ENCODE assay signal across 8 cellular contexts in the genomic region with DNA sequence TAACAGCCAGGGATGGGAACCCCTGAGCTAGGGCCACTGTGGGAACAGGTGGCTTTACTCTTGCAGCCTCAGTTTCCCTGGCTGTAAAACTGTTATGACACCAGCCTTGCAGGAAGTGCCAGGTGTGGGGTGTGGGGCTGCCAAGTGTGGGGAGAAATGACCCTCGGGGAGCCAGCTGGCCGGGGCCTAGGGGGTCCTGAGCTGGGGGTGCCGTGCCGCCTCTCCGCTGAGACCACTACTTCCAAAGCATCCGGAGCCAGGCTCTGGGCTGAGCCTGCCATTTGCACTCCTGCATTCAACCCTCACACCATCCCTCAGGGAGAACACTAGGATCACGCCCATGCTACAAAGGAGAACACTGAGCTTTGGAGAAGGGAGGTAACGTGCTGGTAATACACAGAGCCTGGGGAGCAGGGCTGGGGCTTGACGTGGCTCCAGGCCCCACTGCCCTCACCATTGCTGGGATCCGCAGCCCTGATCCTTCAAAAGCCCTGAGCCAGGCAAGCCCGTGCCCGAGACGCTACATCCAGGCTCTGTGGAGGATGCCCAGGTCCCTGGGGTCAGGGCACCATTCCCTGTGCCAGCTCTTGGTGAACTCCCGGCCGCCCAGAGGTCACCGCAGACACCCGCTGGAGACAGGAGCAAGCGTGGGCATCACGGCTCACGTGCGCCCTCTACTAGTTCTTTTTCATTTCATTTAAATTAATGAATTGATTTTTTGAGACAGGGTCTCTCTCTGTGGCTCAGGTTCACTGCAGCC. TPM values are rescaled to one million over a fixed set of nuclear protein-coding genes. Genes with fewer than 3 reads are reported as not detected.
DNase-seq lines count a peak whose midpoint lies in the region; ATAC-seq and TF ChIP-seq lines count a peak whose summit lies in the region.

No MANE protein-coding gene starts in this region.

- no peak overlapping the region for H3K4ac ChIP-seq in neuronal stem cell (ENCODE audit: low read length)

- CTCF ChIA-PET in CD8-positive, alpha-beta memory T cell (lab: Charles Lee) = interaction anchor here (0.8 to 1.9 kb wide), 12 partner anchors 8 to 302 kb away, joined by 3 to 6 read pairs (median 4); no protein-coding TSS in a partner anchor
- CTCF ChIA-PET in Panc1 (lab: Charles Lee) = interaction anchor here (0.6 kb wide), 1 partner anchor 10 kb away, joined by 4 read pairs; no protein-coding TSS in a partner anchor

- no peak overlapping the region for H3K4me3 Mint-ChIP-seq in CD8-positive, alpha-beta memory T cell

- TF ChIP-seq EP300 in Ishikawa (IDR thresholded peaks at IDR 0.05; ENCODE audit: borderline replicate concordance) = no peak

- TF ChIP-seq CTCF in Panc1 (IDR thresholded peaks at IDR 0.05) = peak; percentile 75

- peak; percentile 85 for TF ChIP-seq RAD21 in Ishikawa (IDR thresholded peaks at IDR 0.05; ENCODE audit: low read depth)

- peaks cover 4 to 15% (median 10%) of the 10 kb centered on the region in 3 donors for H3K4me1 Mint-ChIP-seq in CD8-positive, alpha-beta memory T cell

- H3K36me3 ChIP-seq in CD8-positive, alpha-beta memory T cell (ENCODE audit: insufficient read depth, low read length) = no peaks in the 10 kb centered on the region
- H3K36me3 ChIP-seq in Panc1 (ENCODE audit: control insufficient read depth, insufficient read depth, low read length) (no peaks in the 10 kb centered on the region), neuronal stem cell (replicated peaks in 1 of 2; ENCODE audit: control insufficient read depth in 2 of 2, insufficient read depth in 2 of 2, low read length in 2 of 2) (no peaks in the 10 kb centered on the region)

- no peaks in the 10 kb centered on the region for H3K9me3 ChIP-seq in CD8-positive, alpha-beta memory T cell (ENCODE audit: low read length)
- H3K9me3 ChIP-seq in Panc1 (ENCODE audit: control insufficient read depth, insufficient read depth, low read depth, low read length) (no peaks in the 10 kb centered on the region), neuronal stem cell (replicated peaks in 1 of 2; ENCODE audit: control insufficient read depth in 2 of 2, insufficient read depth in 1 of 2, low read depth in 1 of 2, low read length in 2 of 2) (no peaks in the 10 kb centered on the region)

- in situ Hi-C loops in Panc1 (cut with HindIII; ENCODE audit: low pct_unique_long_range_greater_than_20kb, low sequenced_read_pairs) = no loop called here

- H3K9ac ChIP-seq in neuronal stem cell (ENCODE audit: low read depth, low read length, poor library complexity) = peak overlapping the region; percentile 65

- no peak overlapping the region for H4K8ac ChIP-seq in neuronal stem cell (ENCODE audit: low read depth, low read length)

- H3K18ac ChIP-seq in neuronal stem cell (ENCODE audit: low read length) = peak overlapping the region; percentile 40

- no peak overlapping the region for H2BK5ac ChIP-seq in neuronal stem cell (ENCODE audit: low read length)

- peaks cover 7% of the 10 kb centered on the region for H3K4me1 ChIP-seq in CD8-positive, alpha-beta memory T cell (ENCODE audit: insufficient read depth, low read length)
- H3K4me1 ChIP-seq in Panc1 (ENCODE audit: control insufficient read depth, insufficient read depth, low read length) = peaks cover 9% of the 10 kb centered on the region; the same call in 1 of the 2 replicates
- peaks cover 25 to 42% of the 10 kb centered on the region in 2 donors for H3K4me1 ChIP-seq in neuronal stem cell (ENCODE audit: control insufficient read depth in 2 of 2, insufficient read depth in 1 of 2, low read depth in 1 of 2, low read length in 2 of 2)

- no peak overlapping the region for H3K4me3 ChIP-seq in CD8-positive, alpha-beta memory T cell (ENCODE audit: low read length)
- H3K4me3 ChIP-seq in Panc1 (ENCODE audit: low read depth in 2 of 2, low read length in 2 of 2) (no peak overlapping the region), neuronal stem cell (ENCODE audit: low read length in 2 of 2) (no peak overlapping the region)

- POLR2A ChIA-PET in CD8-positive, alpha-beta memory T cell (lab: Charles Lee) = no interaction called here
- POLR2A ChIA-PET in Panc1 (lab: Charles Lee) = no interaction called here

- H2BK12ac ChIP-seq in neuronal stem cell (ENCODE audit: low read length) = no peak overlapping the region

- H3K27ac Mint-ChIP-seq in CD8-positive, alpha-beta memory T cell = peak overlapping the region in 1 of 8 donors; percentile 36

- no peak overlapping the region for H3K4me2 ChIP-seq in neuronal stem cell (ENCODE audit: insufficient read depth, low read length, poor library complexity, severe bottlenecking)

- intact Hi-C loops in Panc1 (cut with micrococcal nuclease; ENCODE audit: unreplicated experiment) = loop anchor here (5.0 kb wide), 1 partner anchor 40 kb away; no protein-coding TSS in a partner anchor

- no peak overlapping the region for H2BK120ac ChIP-seq in neuronal stem cell (ENCODE audit: low read depth, low read length)

- no peak overlapping the region for H3K14ac ChIP-seq in neuronal stem cell (ENCODE audit: low read length)

- peak overlapping the region; percentile 37 for H2AFZ ChIP-seq in neuronal stem cell (ENCODE audit: low read length)

- no peaks in the 10 kb centered on the region for H3K9me3 Mint-ChIP-seq in CD8-positive, alpha-beta memory T cell

- H4K91ac ChIP-seq in neuronal stem cell (ENCODE audit: low read depth, low read length, poor library complexity) = no peak overlapping the region

- peak overlapping the region; percentile 48 for H2AK5ac ChIP-seq in neuronal stem cell (ENCODE audit: low read depth, low read length)

- peak overlapping the region; percentile 41 for H2BK15ac ChIP-seq in neuronal stem cell (ENCODE audit: low read length)

- peaks cover 5 to 6% of the 10 kb centered on the region in 2 donors for H3K27me3 Mint-ChIP-seq in CD8-positive, alpha-beta memory T cell

- H3K36me3 Mint-ChIP-seq in CD8-positive, alpha-beta memory T cell = peaks cover 0 to 4% (median 0%) of the 10 kb centered on the region in 3 donors

- BruUV-seq in Panc1 (replicated peaks; lab: Mats Ljungman, UMichigan) = no TSS peak

- no peaks in the 10 kb centered on the region for H3K27me3 ChIP-seq in CD8-positive, alpha-beta memory T cell (ENCODE audit: insufficient read depth, low read length, poor library complexity, severe bottlenecking)
- H3K27me3 ChIP-seq in Panc1 (ENCODE audit: control insufficient read depth, insufficient read depth, low read length) = no peaks in the 10 kb centered on the region
- H3K27me3 ChIP-seq in neuronal stem cell (ENCODE audit: control insufficient read depth in 3 of 3, insufficient read depth in 3 of 3, low read depth in 1 of 3, low read length in 3 of 3) = peaks cover 0 to 3% (median 0%) of the 10 kb centered on the region in 3 experiments

- DNase-seq in CD8-positive, alpha-beta memory T cell = peak; percentile 33 to 66 (median 45)
- DNase-seq in Panc1 (ENCODE audit: low read depth, low spot score) (no peak), fibroblast of peridontal ligament (ENCODE audit: extremely low read depth) (peak; percentile 64), neuronal stem cell (ENCODE audit: low spot score) (peak; percentile 81), superior temporal gyrus (ENCODE audit: extremely low spot score) (peak; percentile 89)
- DNase-seq in activated T-cell treated with anti-CD3 and anti-CD28 coated beads, Interleukin-2, amount 50 U/mL, for 48 hours = peak; percentile 69 to 73

- peak; percentile 80 for ATAC-seq in Panc1
- ATAC-seq in HG03108 (IDR thresholded peaks at IDR 0.05; ENCODE audit: unreplicated experiment) = no peak

- WGBS in neuronal stem cell (ENCODE audit: extremely low coverage in 2 of 2, insufficient read length in 2 of 2, insufficient replicate concordance in 1 of 2), 2 donors = no CpG with 5 or more reads among the region's 21 CpGs

- no peaks in the 10 kb centered on the region for H3K79me1 ChIP-seq in neuronal stem cell (ENCODE audit: low read depth, low read length)

- H3K27ac ChIP-seq in CD8-positive, alpha-beta memory T cell (ENCODE audit: low read depth, low read length) = no peak overlapping the region
- H3K27ac ChIP-seq in Panc1 (ENCODE audit: low read length) = no peak overlapping the region
- no peak overlapping the region for H3K27ac ChIP-seq in neuronal stem cell (replicated peaks; ENCODE audit: low read length)

- H3K23ac ChIP-seq in neuronal stem cell (ENCODE audit: low read depth, low read length, poor library complexity) = no peak overlapping the region

TF ChIP-seq in Ishikawa, 13 proteins besides CTCF, POLR2A, EP300 and RAD21 (continues in another document):
- TF ChIP-seq CREB1 (IDR thresholded peaks at IDR 0.05; ENCODE audit: low read depth) (no peak), TCF12 (IDR thresholded peaks at IDR 0.05; ENCODE audit: low read depth) (no peak), MAX (IDR thresholded peaks at IDR 0.05) (no peak), CEBPB (IDR thresholded peaks at IDR 0.05) (no peak)
- TF ChIP-seq, protein P1, sequence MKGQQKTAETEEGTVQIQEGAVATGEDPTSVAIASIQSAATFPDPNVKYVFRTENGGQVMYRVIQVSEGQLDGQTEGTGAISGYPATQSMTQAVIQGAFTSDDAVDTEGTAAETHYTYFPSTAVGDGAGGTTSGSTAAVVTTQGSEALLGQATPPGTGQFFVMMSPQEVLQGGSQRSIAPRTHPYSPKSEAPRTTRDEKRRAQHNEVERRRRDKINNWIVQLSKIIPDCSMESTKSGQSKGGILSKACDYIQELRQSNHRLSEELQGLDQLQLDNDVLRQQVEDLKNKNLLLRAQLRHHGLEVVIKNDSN (IDR thresholded peaks at IDR 0.05) = no peak

RNA-seq across cellular contexts. Expression of gene GINS2, which starts 28.8 kb away (rescaled TPM):
- 10 to 100 TPM; 68.6 to 68.7 TPM for total RNA-seq in CD8-positive, alpha-beta memory T cell
- polyA plus RNA-seq in CD8-positive, alpha-beta memory T cell = 0.09 TPM
- total RNA-seq in Panc1 (2021; ENCODE audit: unreplicated experiment) = 12.0 TPM
- 4.2 TPM for polyA plus RNA-seq in Panc1 (2012; ENCODE audit: insufficient read length)
- 32.2 TPM for polyA plus RNA-seq in neuronal stem cell (2013, experiment 1 of 2)
- polyA plus RNA-seq in neuronal stem cell (2013, experiment 2 of 2) = 33.2 TPM

RNA-seq across cellular contexts. Expression of gene C16orf74, which starts 33.3 kb away (rescaled TPM):
- total RNA-seq in CD8-positive, alpha-beta memory T cell = 1 to 10 TPM; 1.1 to 1.3 TPM
- polyA plus RNA-seq in CD8-positive, alpha-beta memory T cell = 10.7 TPM
- 1.5 TPM for total RNA-seq in Panc1 (2021; ENCODE audit: unreplicated experiment)
- polyA plus RNA-seq in Panc1 (2012; ENCODE audit: insufficient read length) = 2.3 TPM
- polyA plus RNA-seq in neuronal stem cell (2013, experiment 1 of 2) = 2.8 TPM
- polyA plus RNA-seq in neuronal stem cell (2013, experiment 2 of 2) = 3.0 TPM
